26 cellular contexts compared by ENCODE assay signal in genomic region chr1:227777646-227778045, GRCh38. TPM values are rescaled to one million over a fixed set of nuclear protein-coding genes. Genes with fewer than 3 reads are reported as not detected.
DNase-seq lines count a peak whose midpoint lies in the region; FAIRE-seq and TF ChIP-seq lines count a peak whose summit lies in the region.
"Had no signal": no experiment of that assay in that cellular context is flagged by ENCODE, and none has a peak within 500 bp of the region (broad histone marks: within the 10 kb centered on the region; RNA-seq: fewer than 3 reads in every experiment).

No MANE protein-coding gene starts in this region.

- H3K27ac Mint-ChIP-seq in HFFc6 = peak overlapping the region; percentile 29; the same call in 1 of the 2 replicates
- no peak overlapping the region for H3K27ac Mint-ChIP-seq in mesothelial cell of epicardium
- H3K27ac Mint-ChIP-seq: GM23338 had no signal

- no peak overlapping the region for H3K27ac ChIP-seq in kidney (ENCODE audit: low read depth in 2 of 2, low read length in 2 of 2)

- H3K4me1 ChIP-seq in kidney (ENCODE audit: control insufficient read depth in 1 of 2, insufficient read depth in 1 of 2, low read depth in 1 of 2, low read length in 2 of 2) = peaks cover 0 to 2% of the 10 kb centered on the region in 2 donors

- intact Hi-C loops in kidney (cut with DNase I) (no loop called here), posterior vena cava (cut with DNase I) (no loop called here)

- H3K27me3 ChIP-seq in H7 (ENCODE audit: control insufficient read depth, insufficient read depth, low read length) = no peaks in the 10 kb centered on the region

- no peak overlapping the region for H3K4me3 Mint-ChIP-seq in HFFc6
- H3K4me3 Mint-ChIP-seq in mesothelial cell of epicardium = no peak overlapping the region
- H3K4me3 Mint-ChIP-seq: CD4-positive, alpha-beta memory T cell; GM23338 had no signal

- FAIRE-seq in kidney (lab: Jason Lieb, UNC) = no peak
- no peak for FAIRE-seq in H54 (lab: Jason Lieb, UNC)
- FAIRE-seq: GM12891 had no signal

- H3K4me3 ChIP-seq in H7 (ENCODE audit: insufficient read depth, low read depth, low read length) (no peak overlapping the region), kidney (ENCODE audit: low read length in 2 of 2) (no peak overlapping the region)
- H3K4me3 ChIP-seq: GM23338 had no signal

- H3K4me1 Mint-ChIP-seq in HFFc6 (ENCODE audit: low read depth) = peaks cover 62% of the 10 kb centered on the region
- no peaks in the 10 kb centered on the region for H3K4me1 Mint-ChIP-seq in mesothelial cell of epicardium
- H3K4me1 Mint-ChIP-seq: GM23338 had no signal

- peak; percentile 33 for DNase-seq in H7
- no peak for DNase-seq in HFFc6
- peak; percentile 21 for DNase-seq in kidney
- DNase-seq in posterior vena cava (ENCODE audit: low spot score) = peak; percentile 48
- no peak for DNase-seq in GM10266 (ENCODE audit: extremely low spot score)
- DNase-seq in H54 (ENCODE audit: insufficient read length, low spot score) = no peak
- no peak for DNase-seq in mesothelial cell of epicardium (ENCODE audit: low spot score in 2 of 2, unreplicated experiment in 2 of 2)
- DNase-seq: C1 segment of cervical spinal cord; CD4-positive, alpha-beta memory T cell; COR-L47; DMS53; HCEC 1CT; NCI-H1048; NCI-H1417; NCI-H1694 treated with DMSO at 0.1 percent for 48 hours; NCI-H2081; NCI-H2227 treated with DMSO at 0.1 percent for 48 hours; NCI-H526 treated with DMSO at 0.1 percent for 48 hours; SHP77 had no signal

- no peaks in the 10 kb centered on the region for H3K27me3 Mint-ChIP-seq in HFFc6 (ENCODE audit: insufficient read depth)
- H3K27me3 Mint-ChIP-seq in mesothelial cell of epicardium (ENCODE audit: low read depth) = no peaks in the 10 kb centered on the region
- H3K27me3 Mint-ChIP-seq: CD4-positive, alpha-beta memory T cell had no signal

- TF ChIP-seq CTCF in HFFc6 (IDR thresholded peaks at IDR 0.05) (no peak), kidney (IDR thresholded peaks at IDR 0.05; ENCODE audit: borderline replicate concordance, extremely low read depth, insufficient read depth) (no peak), GM10266 (IDR thresholded peaks at IDR 0.05; ENCODE audit: control insufficient read depth, insufficient read depth, low read depth, missing control alignments) (no peak), mesothelial cell of epicardium (IDR thresholded peaks at IDR 0.05; ENCODE audit: unreplicated experiment) (no peak)

- peaks cover 4% of the 10 kb centered on the region for H3K36me3 ChIP-seq in H7 (replicated peaks; ENCODE audit: control insufficient read depth, insufficient read depth, low read length)
- peaks cover 0 to 2% of the 10 kb centered on the region in 2 donors for H3K36me3 ChIP-seq in kidney (ENCODE audit: control insufficient read depth in 1 of 2, insufficient read depth in 2 of 2, low read length in 2 of 2)

- H3K9me3 Mint-ChIP-seq in HFFc6 (no peaks in the 10 kb centered on the region), mesothelial cell of epicardium (no peaks in the 10 kb centered on the region)
- H3K9me3 Mint-ChIP-seq: CD4-positive, alpha-beta memory T cell; GM23338 had no signal

- no peak for TF ChIP-seq POLR2A in H54 (IDR thresholded peaks at IDR 0.05; ENCODE audit: low read depth, low read length)

- H3K9ac ChIP-seq in kidney (ENCODE audit: low read length in 2 of 2) = no peak overlapping the region

- H3K9me3 ChIP-seq in kidney (ENCODE audit: control insufficient read depth in 1 of 2, low read length in 2 of 2) = no peaks in the 10 kb centered on the region

- H3K36me3 Mint-ChIP-seq in HFFc6 (ENCODE audit: low read depth) (peaks cover 4% of the 10 kb centered on the region), mesothelial cell of epicardium (peaks cover 6% of the 10 kb centered on the region)

RNA-seq across cellular contexts. Expression of gene PRSS38, which starts 37.8 kb away (rescaled TPM):
- not detected in 2 replicates for total RNA-seq in H7 (2014; rRNA removed; shearing (Covaris generic))
- not detected for total RNA-seq in HFFc6 (2021; fragmentation: NEBNext Ultra II Directional; extraction: Animal tissue kit (Norgen Biotek cat#: 25700))
- not detected for total RNA-seq in kidney
- not detected for polyA plus RNA-seq in kidney (ENCODE audit: insufficient read depth, low read depth, low replicate concordance)
- total RNA-seq in posterior vena cava = not detected
- not detected in 3 replicates for total RNA-seq in mesothelial cell of epicardium
- total RNA-seq: A673; CD4-positive, alpha-beta memory T cell; Daoy; G401; GM23338; HT-29; NCI-H460 had no signal
- polyA plus RNA-seq: CD4-positive, alpha-beta memory T cell; GM23338 had no signal

RNA-seq across cellular contexts. Expression of gene SNAP47, which starts 42.4 kb away (rescaled TPM):
- 122 and 123 TPM in 2 replicates for total RNA-seq in H7 (2014; rRNA removed; shearing (Covaris generic))
- total RNA-seq in HFFc6 (2021; fragmentation: NEBNext Ultra II Directional; extraction: Animal tissue kit (Norgen Biotek cat#: 25700)) = 10 to 100 TPM; 27.0 to 31.2 (median 30.4) TPM
- total RNA-seq in kidney (32.4 TPM), posterior vena cava (10 to 100 TPM; 14.8 to 16.3 TPM), mesothelial cell of epicardium (41.6 to 42.6 TPM (median 41.8 TPM) in 3 replicates)
- 31.6 TPM for polyA plus RNA-seq in kidney (ENCODE audit: insufficient read depth, low read depth, low replicate concordance)

RNA-seq across cellular contexts. Expression of gene JMJD4, which starts 42.5 kb away (rescaled TPM):
- total RNA-seq in H7 (2014; rRNA removed; shearing (Covaris generic)) = 45.3 and 54.4 TPM in 2 replicates
- total RNA-seq in HFFc6 (2021; fragmentation: NEBNext Ultra II Directional; extraction: Animal tissue kit (Norgen Biotek cat#: 25700)) = 10 to 100 TPM; 20.2 to 23.1 (median 21.5) TPM
- 15.9 TPM for total RNA-seq in kidney
- polyA plus RNA-seq in kidney (ENCODE audit: insufficient read depth, low read depth, low replicate concordance) = 12.6 TPM
- 10 to 100 TPM; 10.3 to 11.4 TPM for total RNA-seq in posterior vena cava
- total RNA-seq in mesothelial cell of epicardium = 20.6 to 26.4 TPM (median 20.8 TPM) in 3 replicates

Comparison
In these comparisons a context has a peak if more than half of its experiments do, and no peak if none do; other contexts are left out.
1. DNase-seq: peak in H7 (single experiment), kidney (single experiment) and posterior vena cava (single experiment); none in HFFc6 (single experiment), GM10266 (single experiment), H54 (single experiment) and mesothelial cell of epicardium (0 of 2).